ENCODE assay signal across 8 cellular contexts in genomic region chr5:151740336-151740942, GRCh38. TPM values are rescaled to one million over a fixed set of nuclear protein-coding genes. Genes with fewer than 3 reads are reported as not detected.
DNase-seq lines count a peak whose midpoint lies in the region; ATAC-seq, FAIRE-seq and TF ChIP-seq lines count a peak whose summit lies in the region.

No MANE protein-coding gene starts in this region.

- CTCF ChIA-PET in A549 (lab: Yijun Ruan, JAX): interaction anchor here (0.6 to 24.6 kb wide), 51 partner anchors 8 to 417 kb away, joined by 3 to 529 read pairs (median 4); partner anchors contain the start of genes ATOX1, G3BP1, SLC36A1 and SPARC
- CTCF ChIA-PET in activated CD4-positive, alpha-beta memory T cell treated with anti-CD3 and anti-CD28 coated beads, Interleukin-2, amount 10 ng/mL, durations not matched to agents 7 days and 5 days (lab: Charles Lee): interaction anchor here (0.6 to 9.6 kb wide), 19 partner anchors 8 to 304 kb away, joined by 3 to 88 read pairs (median 6); partner anchors contain the start of genes ATOX1, G3BP1 and SLC36A1

- TF ChIP-seq POLR2A in A549 (IDR thresholded peaks at IDR 0.05; ENCODE audit: low read length) (no peak), GM12891 (IDR thresholded peaks at IDR 0.05; ENCODE audit: low read depth, low read length) (no peak)

- TF ChIP-seq RAD21 in A549 (conservative IDR thresholded peaks at IDR 0.05 in 1 of 2, IDR thresholded peaks at IDR 0.05 in 1 of 2): peak; percentile 79 to 87

- no peak for TF ChIP-seq EP300 in A549 (IDR thresholded peaks at IDR 0.05)

- DNase-seq in A549 (ENCODE audit: low read depth in 1 of 2, low spot score in 1 of 2): peak; percentile 78 to 83
- no peak for DNase-seq in GM12891 (ENCODE audit: insufficient read length, low spot score)
- peak; percentile 27 for DNase-seq in NCI-H2171 treated with DMSO at 0.1 percent for 48 hours (lab: John Stamatoyannopoulos, UW)
- DNase-seq in activated CD4-positive, alpha-beta memory T cell treated with anti-CD3 and anti-CD28 coated beads, Interleukin-2, amount 10 ng/mL, durations not matched to agents 7 days and 5 days: peak; percentile 48
- DNase-seq in endothelial cell (ENCODE audit: low spot score): peak; percentile 51
- DNase-seq in mesothelial cell of epicardium (ENCODE audit: low spot score in 2 of 2, unreplicated experiment in 2 of 2): peak; percentile 38 to 70
- DNase-seq in stimulated activated naive CD8-positive, alpha-beta T cell treated with anti-CD3 and anti-CD28 coated beads, Interleukin-15, Interleukin-2, amounts not matched to agents 100 U/mL and 50 U/mL, for 24 hours: peak; percentile 49

- TF ChIP-seq CTCF in A549 (IDR thresholded peaks at IDR 0.05) (peak; percentile 95), endothelial cell (IDR thresholded peaks at IDR 0.05; ENCODE audit: unreplicated experiment) (peak; percentile 99), mesothelial cell of epicardium (IDR thresholded peaks at IDR 0.05; ENCODE audit: unreplicated experiment) (peak; percentile 95)

- H3K9me3 ChIP-seq in A549: no peaks in the 10 kb centered on the region

- H3K4me3 ChIP-seq in A549: no peak overlapping the region

- peaks cover 37% of the 10 kb centered on the region for H3K4me1 ChIP-seq in A549

- peak overlapping the region; percentile 68 to 92 for H3K27ac ChIP-seq in A549

- no peak overlapping the region for H3K4me3 Mint-ChIP-seq in activated CD4-positive, alpha-beta memory T cell treated with anti-CD3 and anti-CD28 coated beads, Interleukin-2, amount 10 ng/mL, durations not matched to agents 7 days and 5 days
- H3K4me3 Mint-ChIP-seq in endothelial cell (ENCODE audit: unreplicated experiment) (no peak overlapping the region), mesothelial cell of epicardium (peak overlapping the region; percentile 42)

- H3K4me2 ChIP-seq in A549: peak overlapping the region; percentile 71

- POLR2A ChIA-PET in A549 (lab: Yijun Ruan, JAX): interaction anchor here (0.6 to 1.9 kb wide), 6 partner anchors 19 to 424 kb away, joined by 3 to 12 read pairs (median 4); no protein-coding TSS in a partner anchor
- POLR2A ChIA-PET in activated CD4-positive, alpha-beta memory T cell treated with anti-CD3 and anti-CD28 coated beads, Interleukin-2, amount 10 ng/mL, durations not matched to agents 7 days and 5 days (lab: Charles Lee): interaction anchor here (1.0 to 4.8 kb wide), 3 partner anchors 17 to 31 kb away, joined by 3 to 21 read pairs (median 6); partner anchors contain the start of gene G3BP1

- no peaks in the 10 kb centered on the region for H3K9me3 Mint-ChIP-seq in activated CD4-positive, alpha-beta memory T cell treated with anti-CD3 and anti-CD28 coated beads, Interleukin-2, amount 10 ng/mL, durations not matched to agents 7 days and 5 days
- H3K9me3 Mint-ChIP-seq in endothelial cell (ENCODE audit: unreplicated experiment) (no peaks in the 10 kb centered on the region), mesothelial cell of epicardium (no peaks in the 10 kb centered on the region)

- H3K27ac Mint-ChIP-seq in activated CD4-positive, alpha-beta memory T cell treated with anti-CD3 and anti-CD28 coated beads, Interleukin-2, amount 10 ng/mL, durations not matched to agents 7 days and 5 days: no peak overlapping the region
- no peak overlapping the region for H3K27ac Mint-ChIP-seq in endothelial cell (ENCODE audit: unreplicated experiment)
- H3K27ac Mint-ChIP-seq in mesothelial cell of epicardium: peak overlapping the region; percentile 98

- peaks cover 38% of the 10 kb centered on the region for H3K4me1 Mint-ChIP-seq in activated CD4-positive, alpha-beta memory T cell treated with anti-CD3 and anti-CD28 coated beads, Interleukin-2, amount 10 ng/mL, durations not matched to agents 7 days and 5 days
- peaks cover 14% of the 10 kb centered on the region for H3K4me1 Mint-ChIP-seq in endothelial cell (ENCODE audit: unreplicated experiment)
- peaks cover 31% of the 10 kb centered on the region for H3K4me1 Mint-ChIP-seq in mesothelial cell of epicardium

- FAIRE-seq in A549 (lab: Jason Lieb, UNC) (no peak), GM12891 (lab: Jason Lieb, UNC) (peak; percentile 61)

- ATAC-seq in A549: peak; percentile 75 to 83
- peak; percentile 66 for ATAC-seq in HG02840 (IDR thresholded peaks at IDR 0.05; ENCODE audit: low FRiP score, unreplicated experiment)
- no peak for ATAC-seq in stimulated activated naive CD8-positive, alpha-beta T cell treated with anti-CD3 and anti-CD28 coated beads, Interleukin-15, Interleukin-2, amounts not matched to agents 100 U/mL and 50 U/mL, for 24 hours

- H3K27me3 Mint-ChIP-seq in activated CD4-positive, alpha-beta memory T cell treated with anti-CD3 and anti-CD28 coated beads, Interleukin-2, amount 10 ng/mL, durations not matched to agents 7 days and 5 days: no peaks in the 10 kb centered on the region
- peaks cover 4% of the 10 kb centered on the region for H3K27me3 Mint-ChIP-seq in endothelial cell (ENCODE audit: unreplicated experiment)
- H3K27me3 Mint-ChIP-seq in mesothelial cell of epicardium (ENCODE audit: low read depth): no peaks in the 10 kb centered on the region

- WGBS in A549 (ENCODE audit: missing lambda C conversion rate): 21% methylated on average over 11 of the region's 11 CpGs

- peaks cover 46% of the 10 kb centered on the region for H3K36me3 Mint-ChIP-seq in activated CD4-positive, alpha-beta memory T cell treated with anti-CD3 and anti-CD28 coated beads, Interleukin-2, amount 10 ng/mL, durations not matched to agents 7 days and 5 days (ENCODE audit: low read depth)
- peaks cover 9% of the 10 kb centered on the region for H3K36me3 Mint-ChIP-seq in endothelial cell (ENCODE audit: low read depth, unreplicated experiment)
- peaks cover 11% of the 10 kb centered on the region for H3K36me3 Mint-ChIP-seq in mesothelial cell of epicardium

TF ChIP-seq in A549, 52 proteins besides CTCF, POLR2A, EP300 and RAD21 (continues in another document):
- TF ChIP-seq PBX3 (IDR thresholded peaks at IDR 0.05) (peak; percentile 68), RARB (CRISPR knock-in tag; IDR thresholded peaks at IDR 0.05) (no peak), JUN (IDR thresholded peaks at IDR 0.05) (peak in 1 of 2 experiments; percentile 61; a peak in 2 of 5 replicates)

TF ChIP-seq in GM12891, 5 proteins besides CTCF, POLR2A, EP300 and RAD21:
- no peak for TF ChIP-seq POLR2AphosphoS5 (IDR thresholded peaks at IDR 0.05; ENCODE audit: low read depth, low read length)

RNA-seq across cellular contexts. Expression of gene ATOX1, which starts 18.0 kb away (rescaled TPM):
- polyA plus RNA-seq in A549 (2011; rRNA removed): 58.1 and 78.8 TPM in 2 replicates
- polyA plus RNA-seq in A549 (2012; cell fraction: cytosol; rRNA removed): 299 and 387 TPM in 2 replicates
- polyA plus RNA-seq in A549 (2012; cell fraction: nucleus; rRNA removed): 100 and 118 TPM in 2 replicates
- polyA plus RNA-seq in A549 (2017; fragmentation: RNase III; extraction: RNeasy Plus Mini Kit Qiagen cat#74134 plus additional on column Dnase treatment): 215 to 223 TPM (median 218 TPM) in 3 replicates
- polyA minus RNA-seq in A549 (2011; rRNA and poly(A)+ RNA removed): 61.8 and 72.7 TPM in 2 replicates
- polyA plus RNA-seq in GM12891 (2012; ENCODE audit: low read depth, missing spikeins): 200 TPM
- 10 to 100 TPM; 62.6 to 64.3 TPM for total RNA-seq in activated CD4-positive, alpha-beta memory T cell treated with anti-CD3 and anti-CD28 coated beads, Interleukin-2, amount 10 ng/mL, durations not matched to agents 7 days and 5 days
- 106 TPM for total RNA-seq in endothelial cell (ENCODE audit: unreplicated experiment)
- 92.6 to 101 TPM (median 97.1 TPM) in 3 replicates for total RNA-seq in mesothelial cell of epicardium

RNA-seq across cellular contexts. Expression of gene G3BP1, which starts 31.3 kb away (rescaled TPM):
- 126 and 167 TPM in 2 replicates for polyA plus RNA-seq in A549 (2011; rRNA removed)
- 29.1 and 31.7 TPM in 2 replicates for polyA plus RNA-seq in A549 (2012; cell fraction: cytosol; rRNA removed)
- polyA plus RNA-seq in A549 (2012; cell fraction: nucleus; rRNA removed): 30.8 and 60.6 TPM in 2 replicates
- 176 to 178 TPM (median 176 TPM) in 3 replicates for polyA plus RNA-seq in A549 (2017; fragmentation: RNase III; extraction: RNeasy Plus Mini Kit Qiagen cat#74134 plus additional on column Dnase treatment)
- polyA minus RNA-seq in A549 (2011; rRNA and poly(A)+ RNA removed): 284 and 339 TPM in 2 replicates
- polyA plus RNA-seq in GM12891 (2012; ENCODE audit: low read depth, missing spikeins): 62.8 TPM
- 100 to 1,000 TPM; 198 to 210 TPM for total RNA-seq in activated CD4-positive, alpha-beta memory T cell treated with anti-CD3 and anti-CD28 coated beads, Interleukin-2, amount 10 ng/mL, durations not matched to agents 7 days and 5 days
- total RNA-seq in endothelial cell (ENCODE audit: unreplicated experiment): 213 TPM
- total RNA-seq in mesothelial cell of epicardium: 211 to 224 TPM (median 223 TPM) in 3 replicates

RNA-seq across cellular contexts. Expression of gene SPARC, which starts 53.7 kb away (rescaled TPM):
- polyA plus RNA-seq in A549 (2011; rRNA removed) (23.1 and 33.8 TPM in 2 replicates), A549 (2017; fragmentation: RNase III; extraction: RNeasy Plus Mini Kit Qiagen cat#74134 plus additional on column Dnase treatment) (29.1 to 53.4 TPM (median 45.7 TPM) in 3 replicates)
- polyA plus RNA-seq in A549 (2012; cell fraction: cytosol; rRNA removed): 27.1 and 30.5 TPM in 2 replicates
- 27.8 and 33.0 TPM in 2 replicates for polyA plus RNA-seq in A549 (2012; cell fraction: nucleus; rRNA removed)
- polyA minus RNA-seq in A549 (2011; rRNA and poly(A)+ RNA removed): 30.9 and 41.1 TPM in 2 replicates
- polyA plus RNA-seq in GM12891 (2012; ENCODE audit: low read depth, missing spikeins): 51.5 TPM
- total RNA-seq in activated CD4-positive, alpha-beta memory T cell treated with anti-CD3 and anti-CD28 coated beads, Interleukin-2, amount 10 ng/mL, durations not matched to agents 7 days and 5 days: under 1 TPM in 1 of 2 experiments, not detected in 1; 0.25 TPM
- total RNA-seq in endothelial cell (ENCODE audit: unreplicated experiment) (1,214 TPM), mesothelial cell of epicardium (2,843 to 2,896 TPM (median 2,890 TPM) in 3 replicates)

Comparison
In these comparisons a context has a peak if more than half of its experiments do, and no peak if none do; other contexts are left out.
1. RNA of gene SPARC, which starts 53.7 kb away (total RNA-seq): 2,843 to 2,896 TPM in mesothelial cell of epicardium and 1,214 TPM in endothelial cell (single experiment); 0.25 TPM in activated CD4-positive, alpha-beta memory T cell treated with anti-CD3 and anti-CD28 coated beads, Interleukin-2, amount 10 ng/mL, durations not matched to agents 7 days and 5 days; every median in the first group is over 100 times any median in the second.
2. Peak in every context shown above with its lines, with median percentiles within 50 percentile points of each other: CTCF ChIP-seq.